Comparison of ENCODE assay signal across 9 cellular contexts in the genomic region with DNA sequence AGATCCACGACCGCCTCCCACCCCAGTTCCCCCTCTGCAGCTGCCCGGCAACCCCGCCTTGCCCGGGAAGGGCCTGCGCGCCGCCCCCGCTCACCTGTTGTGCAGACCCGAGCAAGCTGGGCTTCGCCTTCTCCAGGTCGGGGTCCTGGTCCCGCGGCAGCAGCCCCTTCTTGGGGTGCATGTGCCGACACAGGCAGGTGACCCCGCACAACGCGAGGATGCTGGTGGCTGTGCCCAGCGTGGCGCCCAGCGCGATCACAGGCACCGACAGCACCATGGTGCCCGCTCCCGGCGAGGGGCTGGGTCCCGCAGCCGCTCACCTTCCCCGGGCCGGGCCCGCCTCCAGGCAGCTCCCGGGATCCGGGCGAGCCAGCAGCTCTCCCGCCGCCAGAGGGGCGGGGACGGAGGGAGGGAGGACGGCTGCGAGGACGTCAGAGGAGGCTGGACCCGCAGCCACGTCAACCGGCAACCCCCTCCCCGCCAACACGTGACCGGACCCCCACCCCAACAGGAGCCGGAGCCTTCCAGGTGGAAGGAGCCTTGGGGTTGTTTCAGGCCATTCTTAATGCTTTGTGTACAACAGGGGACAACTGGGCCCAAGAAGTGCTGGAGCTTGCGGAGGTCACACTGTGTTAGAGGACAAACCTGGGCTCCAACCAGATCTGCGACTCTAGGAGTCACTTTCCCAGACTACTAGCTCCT. TPM values are rescaled to one million over a fixed set of nuclear protein-coding genes. Genes with fewer than 3 reads are reported as not detected.
DNase-seq lines count a peak whose midpoint lies in the region; ATAC-seq and TF ChIP-seq lines count a peak whose summit lies in the region.
"Had no signal": no experiment of that assay in that cellular context is flagged by ENCODE, and none has a peak within 500 bp of the region (broad histone marks: within the 10 kb centered on the region; RNA-seq: fewer than 3 reads in every experiment).

A gene with protein sequence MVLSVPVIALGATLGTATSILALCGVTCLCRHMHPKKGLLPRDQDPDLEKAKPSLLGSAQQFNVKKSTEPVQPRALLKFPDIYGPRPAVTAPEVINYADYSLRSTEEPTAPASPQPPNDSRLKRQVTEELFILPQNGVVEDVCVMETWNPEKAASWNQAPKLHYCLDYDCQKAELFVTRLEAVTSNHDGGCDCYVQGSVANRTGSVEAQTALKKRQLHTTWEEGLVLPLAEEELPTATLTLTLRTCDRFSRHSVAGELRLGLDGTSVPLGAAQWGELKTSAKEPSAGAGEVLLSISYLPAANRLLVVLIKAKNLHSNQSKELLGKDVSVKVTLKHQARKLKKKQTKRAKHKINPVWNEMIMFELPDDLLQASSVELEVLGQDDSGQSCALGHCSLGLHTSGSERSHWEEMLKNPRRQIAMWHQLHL (minus strand): TSS at position 411 of the 702 bp plus-strand sequence. CDS start 134 bp downstream, at position 277.

- BruUV-seq in IMR-90 (replicated peaks; lab: Mats Ljungman, UMichigan): no TSS peak

- TF ChIP-seq EP300 in sigmoid colon (IDR thresholded peaks at IDR 0.05): no peak

- no peaks in the 10 kb centered on the region for H3K9me1 ChIP-seq in IMR-90 (ENCODE audit: insufficient read depth, low read length)

- H3K36me3 Mint-ChIP-seq in T-helper 17 cell (ENCODE audit: low read depth): peaks cover 3% of the 10 kb centered on the region
- no peaks in the 10 kb centered on the region for H3K36me3 Mint-ChIP-seq in activated CD4-positive, alpha-beta memory T cell treated with anti-CD3 and anti-CD28 coated beads, Interleukin-2, amount 10 ng/mL, durations not matched to agents 7 days and 5 days (ENCODE audit: low read depth)
- H3K36me3 Mint-ChIP-seq: T-cell had no signal

- in situ Hi-C loops in IMR-90 (cut with MboI; ENCODE audit: low sequenced_read_pairs): loop anchor here (25.0 kb wide), 1 partner anchor 599 kb away; no protein-coding TSS in a partner anchor

- H3K4me1 ChIP-seq in IMR-90 (ENCODE audit: control insufficient read depth, insufficient read depth, low read length) (no peaks in the 10 kb centered on the region), iPS DF 6.9 (ENCODE audit: control insufficient read depth, insufficient read depth, low read length) (no peaks in the 10 kb centered on the region; the same call in 1 of the 2 replicates), sigmoid colon (peaks cover 0 to 10% (median 8%) of the 10 kb centered on the region in 4 donors)

- H3K56ac ChIP-seq in IMR-90 (ENCODE audit: extremely low read depth, insufficient read depth, low read length): no peak within 1 kb of the TSS

- no peak within 1 kb of the TSS for H2BK5ac ChIP-seq in IMR-90 (ENCODE audit: low read depth, low read length, poor library complexity, severe bottlenecking)

- 5% methylated on average over 21 of the region's 50 CpGs; no CpG with 5 or more reads in 1 of the 2 experiments for WGBS in IMR-90 (ENCODE audit: extremely low coverage in 2 of 2, insufficient read length in 1 of 2), 2 experiments
- whole genome bisulfite sequencing in iPS DF 6.9 (ENCODE audit: insufficient coverage, insufficient read length): no CpG with 5 or more reads among the region's 50 CpGs
- 1 to 3% methylated on average over 50 of the region's 50 CpGs for WGBS in sigmoid colon, 2 donors

- no peak within 1 kb of the TSS for H4K91ac ChIP-seq in IMR-90 (ENCODE audit: insufficient read depth, low read depth, low read length)

- no peak within 1 kb of the TSS for H2AK5ac ChIP-seq in IMR-90 (ENCODE audit: low read depth, low read length)

- H3K9ac ChIP-seq in IMR-90 (ENCODE audit: low read depth, low read length): no peak within 1 kb of the TSS

- peaks cover 83% of the 10 kb centered on the region for H3K27me3 Mint-ChIP-seq in T-helper 17 cell
- peaks cover 68% of the 10 kb centered on the region for H3K27me3 Mint-ChIP-seq in activated CD4-positive, alpha-beta memory T cell treated with anti-CD3 and anti-CD28 coated beads, Interleukin-2, amount 10 ng/mL, durations not matched to agents 7 days and 5 days

- no peak within 1 kb of the TSS for H3K4me2 ChIP-seq in IMR-90 (ENCODE audit: low read depth, low read length)

- CTCF ChIA-PET in IMR-90 (lab: Yijun Ruan, JAX): no interaction called here
- CTCF ChIA-PET in activated CD4-positive, alpha-beta memory T cell treated with anti-CD3 and anti-CD28 coated beads, Interleukin-2, amount 10 ng/mL, durations not matched to agents 7 days and 5 days (lab: Charles Lee): no interaction called here

- no peak within 1 kb of the TSS for H3K27ac Mint-ChIP-seq in T-helper 17 cell
- H3K27ac Mint-ChIP-seq in activated CD4-positive, alpha-beta memory T cell treated with anti-CD3 and anti-CD28 coated beads, Interleukin-2, amount 10 ng/mL, durations not matched to agents 7 days and 5 days: no peak within 1 kb of the TSS
- H3K27ac Mint-ChIP-seq: T-cell had no signal

- TF ChIP-seq POLR2A in IMR-90 (IDR thresholded peaks at IDR 0.05; ENCODE audit: low read depth, low read length) (no peak), sigmoid colon (IDR thresholded peaks at IDR 0.05) (peak in 1 of 2 donors; percentile 61)

- no peak within 1 kb of the TSS for H2BK120ac ChIP-seq in IMR-90 (ENCODE audit: low read depth, low read length)

- no peak within 1 kb of the TSS for H4K8ac ChIP-seq in IMR-90 (ENCODE audit: low read depth in 2 of 2, low read length in 2 of 2)

- no peak for DNase-seq in IMR-90
- no peak for DNase-seq in T-helper 17 cell
- DNase-seq in iPS DF 6.9 (ENCODE audit: low read depth, low spot score): peak; percentile 63
- DNase-seq in sigmoid colon: no peak
- DNase-seq in activated CD4-positive, alpha-beta memory T cell treated with anti-CD3 and anti-CD28 coated beads, Interleukin-2, amount 10 ng/mL, durations not matched to agents 7 days and 5 days: no peak

- no peaks in the 10 kb centered on the region for H3K36me3 ChIP-seq in IMR-90 (ENCODE audit: control insufficient read depth, insufficient read depth, low read length)
- no peaks in the 10 kb centered on the region; the same call in 1 of the 2 replicates for H3K36me3 ChIP-seq in iPS DF 6.9 (ENCODE audit: control insufficient read depth, insufficient read depth, low read length)
- no peaks in the 10 kb centered on the region for H3K36me3 ChIP-seq in sigmoid colon

- no peak within 1 kb of the TSS for H2AK9ac ChIP-seq in IMR-90 (replicated peaks; ENCODE audit: low read depth, low read length, poor library complexity)

- peak within 1 kb of the TSS; percentile 38 for H2AFZ ChIP-seq in IMR-90 (replicated peaks; ENCODE audit: low read length, poor library complexity)

- peaks cover 51% of the 10 kb centered on the region for H3K27me3 ChIP-seq in IMR-90 (ENCODE audit: control insufficient read depth, insufficient read depth, low read length)
- H3K27me3 ChIP-seq in iPS DF 6.9 (ENCODE audit: control insufficient read depth, insufficient read depth, low read length): peaks cover 5% of the 10 kb centered on the region; the same call in 1 of the 2 replicates
- H3K27me3 ChIP-seq in sigmoid colon: peaks cover 13 to 73% (median 35%) of the 10 kb centered on the region in 3 donors

- no peak within 1 kb of the TSS for H3K4ac ChIP-seq in IMR-90 (ENCODE audit: low read depth, low read length)

- no peak within 1 kb of the TSS for H3K14ac ChIP-seq in IMR-90 (replicated peaks; ENCODE audit: low read depth, low read length)

- H3K27ac ChIP-seq in IMR-90 (ENCODE audit: insufficient read depth, low read length): no peak within 1 kb of the TSS
- no peak within 1 kb of the TSS for H3K27ac ChIP-seq in iPS DF 6.9 (ENCODE audit: low read length)
- H3K27ac ChIP-seq in sigmoid colon: no peak within 1 kb of the TSS

- intact Hi-C loops in IMR-90 (cut with micrococcal nuclease) (no loop called here), sigmoid colon (cut with DNase I) (no loop called here)

- TF ChIP-seq CTCF in IMR-90 (conservative IDR thresholded peaks at IDR 0.05; ENCODE audit: low read depth, low read length) (no peak), sigmoid colon (IDR thresholded peaks at IDR 0.05) (no peak)

- dilution Hi-C loops in IMR-90 (cut with HindIII; ENCODE audit: low sequenced_read_pairs, unreplicated experiment): no loop called here

- H3K23ac ChIP-seq in IMR-90 (ENCODE audit: low read depth, low read length): no peak within 1 kb of the TSS

- no peak within 1 kb of the TSS for H4K5ac ChIP-seq in IMR-90 (ENCODE audit: low read depth, low read length)

- no peaks in the 10 kb centered on the region for H3K79me1 ChIP-seq in IMR-90 (ENCODE audit: low read depth in 1 of 2, low read length in 2 of 2)

- H3K9me3 ChIP-seq in IMR-90 (ENCODE audit: control insufficient read depth, insufficient read depth, low read length) (peaks cover 9% of the 10 kb centered on the region; the same call in 1 of the 2 replicates), T-helper 17 cell (ENCODE audit: control insufficient read depth, low read length, poor library complexity, severe bottlenecking) (no peaks in the 10 kb centered on the region), iPS DF 6.9 (ENCODE audit: control insufficient read depth, insufficient read depth, low read length) (no peaks in the 10 kb centered on the region), sigmoid colon (peaks cover 0 to 4% (median 0%) of the 10 kb centered on the region in 4 donors)

- H2BK15ac ChIP-seq in IMR-90 (ENCODE audit: low read depth, low read length): no peak within 1 kb of the TSS

- H3K4me1 Mint-ChIP-seq in T-helper 17 cell: peaks cover 7% of the 10 kb centered on the region
- H3K4me1 Mint-ChIP-seq in activated CD4-positive, alpha-beta memory T cell treated with anti-CD3 and anti-CD28 coated beads, Interleukin-2, amount 10 ng/mL, durations not matched to agents 7 days and 5 days: no peaks in the 10 kb centered on the region

- no peaks in the 10 kb centered on the region for H3K9me3 Mint-ChIP-seq in activated CD4-positive, alpha-beta memory T cell treated with anti-CD3 and anti-CD28 coated beads, Interleukin-2, amount 10 ng/mL, durations not matched to agents 7 days and 5 days
- H3K9me3 Mint-ChIP-seq: T-cell had no signal

- peak within 1 kb of the TSS; percentile 19 for H3K4me3 Mint-ChIP-seq in T-helper 17 cell
- H3K4me3 Mint-ChIP-seq in activated CD4-positive, alpha-beta memory T cell treated with anti-CD3 and anti-CD28 coated beads, Interleukin-2, amount 10 ng/mL, durations not matched to agents 7 days and 5 days: no peak within 1 kb of the TSS

- H4K20me1 ChIP-seq in IMR-90 (ENCODE audit: insufficient read depth, low read length): no peaks in the 10 kb centered on the region

- no peak within 1 kb of the TSS for H3K4me3 ChIP-seq in IMR-90 (ENCODE audit: insufficient read depth, low read depth, low read length)
- peak within 1 kb of the TSS; percentile 80 for H3K4me3 ChIP-seq in iPS DF 6.9 (ENCODE audit: low read length)
- H3K4me3 ChIP-seq in sigmoid colon: peak within 1 kb of the TSS in 3 of 4 donors; percentile 34 to 46 (median 41)

- no peak within 1 kb of the TSS for H2BK20ac ChIP-seq in IMR-90 (ENCODE audit: low read depth, low read length)

- H3K18ac ChIP-seq in IMR-90 (ENCODE audit: low read depth, low read length): no peak within 1 kb of the TSS

- POLR2A ChIA-PET in IMR-90 (lab: Charles Lee; ENCODE audit: unreplicated experiment): no interaction called here
- POLR2A ChIA-PET in activated CD4-positive, alpha-beta memory T cell treated with anti-CD3 and anti-CD28 coated beads, Interleukin-2, amount 10 ng/mL, durations not matched to agents 7 days and 5 days (lab: Charles Lee): no interaction called here

- ATAC-seq in IMR-90 (ENCODE audit: low read depth) (no peak), T-helper 17 cell (no peak), GM21528 (IDR thresholded peaks at IDR 0.05; ENCODE audit: low FRiP score, unreplicated experiment) (no peak), HG02973 (IDR thresholded peaks at IDR 0.05; ENCODE audit: unreplicated experiment) (no peak), GM21786 (IDR thresholded peaks at IDR 0.05; ENCODE audit: unreplicated experiment) (no peak)
- ATAC-seq: T-cell had no signal

- TF ChIP-seq RAD21 in IMR-90 (IDR thresholded peaks at IDR 0.05; ENCODE audit: low read length): no peak

RNA-seq across cellular contexts. Expression of the gene that starts here (rescaled TPM):
- total RNA-seq in IMR-90 (2012; rRNA removed) (not detected in 2 replicates), T-helper 17 cell (under 1 TPM in 1 of 2 donors, not detected in 1; 0.89 TPM), sigmoid colon (1 to 10 TPM; 2.0 to 5.4 (median 4.1) TPM)
- polyA plus RNA-seq in IMR-90 (2012; rRNA removed) (not detected in 2 replicates), sigmoid colon (1 to 10 TPM; 2.4 to 8.1 (median 3.2) TPM)
- polyA plus RNA-seq in IMR-90 (2012; cell fraction: cytosol; rRNA removed): not detected in 2 replicates
- not detected in 2 replicates for polyA plus RNA-seq in IMR-90 (2012; cell fraction: nucleus; rRNA removed; ENCODE audit: low replicate concordance)
- not detected for total RNA-seq in activated CD4-positive, alpha-beta memory T cell treated with anti-CD3 and anti-CD28 coated beads, Interleukin-2, amount 10 ng/mL, durations not matched to agents 7 days and 5 days
